In genomic region chr13:48393698-48394085, GRCh38 we compare ENCODE assay signal across 27 cellular contexts.
"Had no signal": no experiment of that assay in that cellular context is flagged by ENCODE, and none has a peak within 500 bp of the region (broad histone marks: within the 10 kb centered on the region; RNA-seq: fewer than 3 reads in every experiment).

No MANE protein-coding gene starts in this region.

- H3K4me1 ChIP-seq: gastrocnemius medialis, neural progenitor cell, psoas muscle had no signal

- ATAC-seq: gastrocnemius medialis; left lobe of liver; mucosa of descending colon; natural killer cell treated with Interleukin-12 subunit alpha and Interleukin-12 subunit beta and Interleukin-15 and Interleukin-18, amount 100 ng/mL, for 72 hours; psoas muscle; right cardiac atrium; stimulated activated effector memory CD8-positive, alpha-beta T cell treated with anti-CD3 and anti-CD28 coated beads, Interleukin-12 subunit alpha, Interleukin-12 subunit beta, amount 100 ng/mL, for 72 hours had no signal

- H3K27me3 ChIP-seq: dorsolateral prefrontal cortex, esophagus muscularis mucosa, gastrocnemius medialis, neural progenitor cell, ovary, sigmoid colon, stomach, thyroid gland, vagina had no signal

- DNase-seq: dorsolateral prefrontal cortex; effector CD4-positive, alpha-beta T cell; foreskin fibroblast; gastrocnemius medialis; head of caudate nucleus; mucosa of descending colon; naive B cell; occipital lobe; ovary; posterior cingulate gyrus; psoas muscle; right cardiac atrium; sigmoid colon; stimulated activated CD4-positive, alpha-beta T cell treated with anti-CD3 and anti-CD28 coated beads, Interleukin-2, amount 100 ng/mL, for 24 hours; stimulated activated CD4-positive, alpha-beta T cell treated with anti-CD3 and anti-CD28 coated beads, Interleukin-4, amount 100 ng/mL, for 24 hours; stimulated activated naive CD4-positive, alpha-beta T cell treated with Interleukin-2 at 50 U/mL for 16 hours; stomach; thyroid gland; trophoblast cell had no signal

- H3K9me3 ChIP-seq: gastrocnemius medialis, psoas muscle, thyroid gland had no signal

- H3K27ac ChIP-seq: dorsolateral prefrontal cortex, epithelial cell of prostate, esophagus muscularis mucosa, gastrocnemius medialis, neural progenitor cell, ovary, psoas muscle, sigmoid colon, stomach had no signal

- H3K36me3 ChIP-seq: neural progenitor cell, ovary, thyroid gland had no signal

- H3K4me3 ChIP-seq: dorsolateral prefrontal cortex, esophagus muscularis mucosa, gastrocnemius medialis, lung, mucosa of descending colon, neural progenitor cell, ovary, psoas muscle, sigmoid colon, stomach, thyroid gland, vagina had no signal
